1 cellular context compared by ENCODE assay signal in genomic region chr6:26128013-26128771, GRCh38.
TF ChIP-seq lines count a peak whose summit lies in the region.

No MANE protein-coding gene starts in this region.

TF ChIP-seq in A549, 52 proteins besides CTCF, POLR2A, EP300 and RAD21:
- TF ChIP-seq ZFP36 (IDR thresholded peaks at IDR 0.05; ENCODE audit: borderline replicate concordance, partially characterized antibody) (no peak), FOSL2 (IDR thresholded peaks at IDR 0.05) (no peak), FOSL2 (CRISPR knock-in tag; IDR thresholded peaks at IDR 0.05) (no peak), HES2 (IDR thresholded peaks at IDR 0.05) (no peak), MAFK (IDR thresholded peaks at IDR 0.05; ENCODE audit: partially characterized antibody) (no peak), MAX (IDR thresholded peaks at IDR 0.05) (no peak), TP53 (CRISPR knock-in tag; IDR thresholded peaks at IDR 0.05) (no peak), PHF8 (IDR thresholded peaks at IDR 0.05; ENCODE audit: borderline replicate concordance, low read depth) (no peak), BHLHE40 (IDR thresholded peaks at IDR 0.05; ENCODE audit: low read depth, low read length) (no peak), EHMT2 (IDR thresholded peaks at IDR 0.05; ENCODE audit: low read depth) (no peak), CBX2 (IDR thresholded peaks at IDR 0.05; ENCODE audit: borderline replicate concordance, low read depth) (no peak), GATA3 (IDR thresholded peaks at IDR 0.05; ENCODE audit: borderline replicate concordance) (no peak), CHD4 (IDR thresholded peaks at IDR 0.05; ENCODE audit: borderline replicate concordance) (no peak), HEYL (CRISPR knock-in tag; IDR thresholded peaks at IDR 0.05) (no peak), JUNB (IDR thresholded peaks at IDR 0.05) (no peak), ELK1 (IDR thresholded peaks at IDR 0.05; ENCODE audit: low read depth, low read length) (no peak), SMC3 (IDR thresholded peaks at IDR 0.05) (no peak), CEBPB (IDR thresholded peaks at IDR 0.05) (no peak)
